8 cellular contexts compared by ENCODE assay signal in the genomic region with DNA sequence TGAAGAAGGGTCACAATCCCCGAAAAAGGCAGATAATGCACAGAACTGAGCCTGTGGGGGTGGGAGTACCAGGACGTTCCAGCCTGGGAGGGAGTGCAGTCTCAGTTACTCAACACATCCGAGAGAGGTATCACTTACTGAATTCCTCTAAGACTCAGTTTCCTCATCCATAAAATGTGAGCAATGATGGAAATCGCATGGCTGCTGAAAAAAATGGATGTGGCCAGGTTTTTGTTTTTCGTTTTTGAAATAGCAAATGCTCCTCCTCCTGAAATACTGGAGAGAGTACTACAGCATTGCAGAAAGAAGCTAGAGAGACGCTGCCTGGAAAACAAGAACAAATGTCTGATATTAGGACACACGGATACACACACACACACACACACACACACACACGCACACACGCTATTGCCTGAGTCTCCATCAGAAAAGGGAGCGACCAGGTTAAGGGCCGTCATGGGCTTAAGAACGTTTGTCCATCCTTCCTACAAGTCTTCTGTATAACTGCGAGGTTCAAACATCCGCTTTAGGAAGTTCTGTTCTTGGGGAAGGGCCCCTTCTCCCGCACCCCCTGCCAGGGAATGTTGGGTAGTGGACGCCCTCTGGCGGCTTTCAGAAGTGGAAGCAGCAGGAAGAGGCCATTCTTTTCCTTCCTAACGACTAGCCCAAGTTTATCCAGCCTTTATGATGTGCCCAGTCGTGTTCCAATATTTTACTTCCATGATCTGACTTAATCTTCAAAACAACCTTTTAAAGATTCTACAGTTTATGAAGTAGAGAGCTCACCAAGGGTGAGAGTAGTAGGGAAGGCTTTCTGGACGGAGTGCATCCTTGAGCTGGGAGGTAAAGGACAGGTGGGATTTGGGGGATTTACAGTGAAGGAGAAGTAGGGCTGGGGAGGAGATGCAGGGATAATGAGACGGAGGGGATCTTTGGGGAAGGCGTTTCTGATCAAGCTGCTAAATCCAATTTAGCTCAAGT. TPM values are rescaled to one million over a fixed set of nuclear protein-coding genes. Genes with fewer than 3 reads are reported as not detected.
A peak's percentile ranks its signal among the peaks of the same experiment; 100 is the strongest.
DNase-seq lines count a peak whose midpoint lies in the region; ATAC-seq and TF ChIP-seq lines count a peak whose summit lies in the region.

No MANE protein-coding gene starts in this region.

- peak; percentile 38 for DNase-seq in DMS153 (lab: John Stamatoyannopoulos, UW)
- DNase-seq in HT1080 (ENCODE audit: low read depth) = peak; percentile 70
- DNase-seq in NOMO-1 treated with DMSO at 0.1 percent for 48 hours (lab: John Stamatoyannopoulos, UW; ENCODE audit: unreplicated experiment) = peak; percentile 58
- peak; percentile 55 for DNase-seq in astrocyte of the cerebellum (ENCODE audit: low read depth)
- peak; percentile 77 for DNase-seq in hepatic stellate cell (ENCODE audit: low spot score)
- peak; percentile 78 to 87 for DNase-seq in psoas muscle

- H3K27ac ChIP-seq in psoas muscle = peak overlapping the region; percentile 80

- in situ Hi-C loops in astrocyte of the cerebellum (cut with HindIII; ENCODE audit: low sequenced_read_pairs) = no loop called here

- ATAC-seq in psoas muscle (peak; percentile 71 to 90 (median 76)), HG03196 (IDR thresholded peaks at IDR 0.05; ENCODE audit: unreplicated experiment) (no peak), HG03135 (IDR thresholded peaks at IDR 0.05; ENCODE audit: unreplicated experiment) (no peak)

- intact Hi-C loops in psoas muscle (cut with DNase I) = loop anchor here (1.0 to 2.0 kb wide), 2 partner anchors 18 to 51 kb away; no protein-coding TSS in a partner anchor

- 2 to 4% (median 3%) methylated on average over 22 of the region's 22 CpGs for WGBS in psoas muscle, 3 donors

- peaks cover 0 to 9% (median 2%) of the 10 kb centered on the region in 3 donors for H3K27me3 ChIP-seq in psoas muscle (ENCODE audit: insufficient read depth in 3 of 3, low read length in 2 of 3)

- H3K36me3 ChIP-seq in psoas muscle (ENCODE audit: insufficient read depth in 1 of 2, low read depth in 1 of 2) = peaks cover 0 to 13% of the 10 kb centered on the region in 2 donors

- H3K4me3 ChIP-seq in astrocyte of the cerebellum (ENCODE audit: low read depth, low read length) (no peak overlapping the region), psoas muscle (peak overlapping the region; percentile 74)

- H3K9me3 ChIP-seq in psoas muscle = no peaks in the 10 kb centered on the region

- TF ChIP-seq CTCF in astrocyte of the cerebellum (IDR thresholded peaks at IDR 0.05; ENCODE audit: low read depth, low read length, missing control alignments) = peak; percentile 93
- TF ChIP-seq CTCF in psoas muscle (IDR thresholded peaks at IDR 0.05) = peak; percentile 90

- H3K4me1 ChIP-seq in psoas muscle = peaks cover 37% of the 10 kb centered on the region

RNA-seq across cellular contexts. Expression of gene NES, which starts 0.7 kb away (rescaled TPM):
- total RNA-seq in HT1080 (2014; rRNA removed; shearing (Covaris generic)) = 0.03 and 0.13 TPM in 2 replicates
- not detected in 2 replicates for polyA plus RNA-seq in HT1080 (2015; cell fraction: cytosol; rRNA removed)
- 0.25 and 0.44 TPM in 2 replicates for polyA plus RNA-seq in HT1080 (2015; cell fraction: nucleus; rRNA removed)
- total RNA-seq in psoas muscle = 100 to 1,000 TPM in 1 of 4 donors, 10 to 100 TPM in 3; 40.5 to 581 (median 80.2) TPM
- polyA plus RNA-seq in psoas muscle = 10 to 100 TPM; 12.3 to 23.8 (median 17.2) TPM

RNA-seq across cellular contexts. Expression of gene CRABP2, which starts 27.5 kb away (rescaled TPM):
- total RNA-seq in HT1080 (2014; rRNA removed; shearing (Covaris generic)) = 6.0 and 8.6 TPM in 2 replicates
- 4.8 and 6.8 TPM in 2 replicates for polyA plus RNA-seq in HT1080 (2015; cell fraction: cytosol; rRNA removed)
- polyA plus RNA-seq in HT1080 (2015; cell fraction: nucleus; rRNA removed) = 4.4 and 4.8 TPM in 2 replicates
- 1 to 10 TPM in 2 of 4 donors, under 1 TPM in 1, not detected in 1; 0.71 to 1.7 (median 1.6) TPM for total RNA-seq in psoas muscle
- polyA plus RNA-seq in psoas muscle = under 1 TPM; 0.13 to 0.57 (median 0.53) TPM

RNA-seq across cellular contexts. Expression of gene BCAN, which starts 36.0 kb away (rescaled TPM):
- 0.03 TPM in 1 of 2 replicates, not detected in the other for total RNA-seq in HT1080 (2014; rRNA removed; shearing (Covaris generic))
- polyA plus RNA-seq in HT1080 (2015; cell fraction: cytosol; rRNA removed) = not detected in 2 replicates
- polyA plus RNA-seq in HT1080 (2015; cell fraction: nucleus; rRNA removed) = not detected in 2 replicates
- under 1 TPM in 2 of 4 donors, not detected in 2; 0.27 to 0.36 TPM for total RNA-seq in psoas muscle
- polyA plus RNA-seq in psoas muscle = under 1 TPM in 2 of 3 donors, not detected in 1; 0.06 to 0.08 TPM

RNA-seq across cellular contexts. Expression of gene METTL25B, which starts 50.4 kb away (rescaled TPM):
- total RNA-seq in HT1080 (2014; rRNA removed; shearing (Covaris generic)) = 10.9 and 15.7 TPM in 2 replicates
- polyA plus RNA-seq in HT1080 (2015; cell fraction: cytosol; rRNA removed) = 14.2 and 17.3 TPM in 2 replicates
- polyA plus RNA-seq in HT1080 (2015; cell fraction: nucleus; rRNA removed) = 35.5 and 53.7 TPM in 2 replicates
- 10 to 100 TPM; 18.5 to 32.1 (median 28.5) TPM for total RNA-seq in psoas muscle
- 10 to 100 TPM; 22.1 to 31.5 (median 27.0) TPM for polyA plus RNA-seq in psoas muscle

RNA-seq across cellular contexts. Expression of gene ISG20L2, which starts 50.7 kb away (rescaled TPM):
- 27.6 and 39.8 TPM in 2 replicates for total RNA-seq in HT1080 (2014; rRNA removed; shearing (Covaris generic))
- polyA plus RNA-seq in HT1080 (2015; cell fraction: cytosol; rRNA removed) = 44.0 and 45.2 TPM in 2 replicates
- 32.8 and 38.5 TPM in 2 replicates for polyA plus RNA-seq in HT1080 (2015; cell fraction: nucleus; rRNA removed)
- total RNA-seq in psoas muscle = 10 to 100 TPM in 3 of 4 donors, 1 to 10 TPM in 1; 7.4 to 19.8 (median 16.5) TPM
- 10 to 100 TPM in 2 of 3 donors, 1 to 10 TPM in 1; 7.6 to 20.4 (median 20.2) TPM for polyA plus RNA-seq in psoas muscle

Comparison
In these comparisons a context has a peak if more than half of its experiments do, and no peak if none do; other contexts are left out.
1. ATAC-seq: peak in psoas muscle (4 of 4); none in HG03196 (single experiment) and HG03135 (single experiment).
2. RNA of gene NES, which starts 0.7 kb away (total RNA-seq): 40.5 to 581 TPM in psoas muscle; 0.03 to 0.13 TPM in HT1080; every median in the first group is over 10 times any median in the second.
3. Peak in every context shown above with its lines, with median percentiles within 50 percentile points of each other: DNase-seq.